Comparison of ENCODE assay signal across 13 cellular contexts in the genomic region with DNA sequence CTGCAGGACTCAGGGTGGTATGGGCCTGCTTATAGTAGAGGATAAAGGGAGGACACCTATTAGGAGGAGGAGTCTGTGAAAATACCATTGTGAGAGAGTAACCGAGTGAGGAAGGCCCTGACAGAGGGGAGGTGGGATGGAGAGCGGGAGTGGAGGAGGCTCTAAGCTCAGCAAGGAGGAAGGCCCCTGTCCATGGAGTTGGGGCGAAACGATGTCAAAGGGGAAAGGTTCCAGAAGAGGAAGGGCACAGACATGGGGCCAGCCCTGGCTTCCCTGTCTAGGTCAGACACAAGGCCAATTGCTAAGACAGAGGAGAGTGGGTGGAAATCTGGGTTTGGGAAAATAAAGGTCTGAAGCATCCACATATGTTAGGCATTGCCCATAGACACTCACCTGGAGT.
"Had no signal": no experiment of that assay in that cellular context is flagged by ENCODE, and none has a peak within 500 bp of the region (broad histone marks: within the 10 kb centered on the region; RNA-seq: fewer than 3 reads in every experiment).

No MANE protein-coding gene starts in this region.

- DNase-seq: activated CD4-positive, alpha-beta T cell treated with anti-CD3 and anti-CD28 coated beads for 4 hours; activated T-cell treated with anti-CD3 and anti-CD28 coated beads, Interleukin-2, amount 50 U/mL, for 1 hour; caudate nucleus; cortex of kidney; kidney glomerular epithelial cell; midbrain; retina; T-helper 9 cell; WERI-Rb-1 had no signal

- H3K9me3 ChIP-seq: SJSA1 had no signal

- H3K4me3 ChIP-seq: hepatocyte, SJSA1, skin epidermis had no signal

- H3K79me2 ChIP-seq: hepatocyte had no signal

- H3K4me2 ChIP-seq: hepatocyte had no signal

- H3K27me3 ChIP-seq: hepatocyte, SJSA1 had no signal

- H3K36me3 Mint-ChIP-seq: activated naive CD4-positive, alpha-beta T cell treated with anti-CD3 and anti-CD28 coated beads, Interleukin-2, amount 50 U/mL, for 72 hours had no signal

- H2AFZ ChIP-seq: hepatocyte had no signal

- H3K27ac ChIP-seq: hepatocyte, SJSA1, WERI-Rb-1 had no signal

- H3K9me3 Mint-ChIP-seq: activated naive CD4-positive, alpha-beta T cell treated with anti-CD3 and anti-CD28 coated beads, Interleukin-2, amount 50 U/mL, for 72 hours had no signal

- ATAC-seq: activated naive CD4-positive, alpha-beta T cell treated with anti-CD3 and anti-CD28 coated beads, Interleukin-2, amount 50 U/mL, for 72 hours had no signal

- H3K36me3 ChIP-seq: SJSA1, WERI-Rb-1 had no signal
